Comparison of ENCODE assay signal across 8 cellular contexts in genomic region chr20:8019178-8019997, GRCh38. TPM values are rescaled to one million over a fixed set of nuclear protein-coding genes. Genes with fewer than 3 reads are reported as not detected.
DNase-seq lines count a peak whose midpoint lies in the region; ATAC-seq and TF ChIP-seq lines count a peak whose summit lies in the region.

A gene with protein sequence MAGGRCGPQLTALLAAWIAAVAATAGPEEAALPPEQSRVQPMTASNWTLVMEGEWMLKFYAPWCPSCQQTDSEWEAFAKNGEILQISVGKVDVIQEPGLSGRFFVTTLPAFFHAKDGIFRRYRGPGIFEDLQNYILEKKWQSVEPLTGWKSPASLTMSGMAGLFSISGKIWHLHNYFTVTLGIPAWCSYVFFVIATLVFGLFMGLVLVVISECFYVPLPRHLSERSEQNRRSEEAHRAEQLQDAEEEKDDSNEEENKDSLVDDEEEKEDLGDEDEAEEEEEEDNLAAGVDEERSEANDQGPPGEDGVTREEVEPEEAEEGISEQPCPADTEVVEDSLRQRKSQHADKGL (minus strand): TSS chr20:8019761. CDS start chr20:8019613, 148 bp downstream.

- peak within 1 kb of the TSS; percentile 86 to 97 for H3K4me3 Mint-ChIP-seq in CD14-positive monocyte

- H3K36me3 ChIP-seq in right lobe of liver, result no peaks in the 10 kb centered on the region

- ATAC-seq in GM19351 (IDR thresholded peaks at IDR 0.05; ENCODE audit: unreplicated experiment) (peak; percentile 85), HG03521 (IDR thresholded peaks at IDR 0.05; ENCODE audit: unreplicated experiment) (peak; percentile 86), right lobe of liver (peak; percentile 97 to 98 (median 97))

- H3K27me3 ChIP-seq in right lobe of liver, result no peaks in the 10 kb centered on the region

- H3K4me1 Mint-ChIP-seq in CD14-positive monocyte, result peaks cover 22% of the 10 kb centered on the region

- peak; percentile 98 for DNase-seq in CD14-positive monocyte (ENCODE audit: low spot score)
- peak; percentile 99 for DNase-seq in NCI-H69 (lab: John Stamatoyannopoulos, UW)
- peak; percentile 95 to 96 for DNase-seq in activated CD4-positive, alpha-beta T cell treated with anti-CD3 and anti-CD28 coated beads, Interleukin-2, amount 50 U/mL, for 48 hours
- DNase-seq in dermis microvascular lymphatic vessel endothelial cell (ENCODE audit: low read depth in 2 of 2), result peak; percentile 90 to 97
- DNase-seq in right lobe of liver, result peak; percentile 99 to 100 (median 99)
- peak; percentile 85 to 88 for DNase-seq in stimulated activated CD4-positive, alpha-beta T cell treated with anti-CD3 and anti-CD28 coated beads, Interleukin-4, amount 100 ng/mL, for 4 hours

- H3K9me3 ChIP-seq in right lobe of liver, result no peaks in the 10 kb centered on the region

- peak within 1 kb of the TSS; percentile 94 to 99 (median 97) for H3K27ac ChIP-seq in right lobe of liver

- H3K36me3 Mint-ChIP-seq in CD14-positive monocyte, result peaks cover 0 to 3% of the 10 kb centered on the region in 2 donors

- 0% methylated on average over 23 of the region's 96 CpGs for WGBS in right lobe of liver (ENCODE audit: insufficient coverage, low coverage, low lambda C conversion rate, missing lambda C conversion rate)

- intact Hi-C loops in CD14-positive monocyte (cut with micrococcal nuclease), result no loop called here
- intact Hi-C loops in right lobe of liver (cut with DNase I), result no loop called here

- H3K27ac Mint-ChIP-seq in CD14-positive monocyte, result peak within 1 kb of the TSS in 6 of 7 donors; percentile 86 to 94 (median 91)

- H3K4me1 ChIP-seq in right lobe of liver, result peaks cover 0 to 6% (median 3%) of the 10 kb centered on the region in 4 donors

- TF ChIP-seq CTCF in CD14-positive monocyte (IDR thresholded peaks at IDR 0.05) (peak; percentile 71), right lobe of liver (IDR thresholded peaks at IDR 0.05) (peak; percentile 19 to 60 (median 34))

- H3K27me3 Mint-ChIP-seq in CD14-positive monocyte (ENCODE audit: low read depth in 3 of 3), result peaks cover 0 to 2% (median 0%) of the 10 kb centered on the region in 3 donors

- peak within 1 kb of the TSS; percentile 90 to 97 (median 92) for H3K4me3 ChIP-seq in right lobe of liver

- H3K9me3 Mint-ChIP-seq in CD14-positive monocyte, result peaks cover 0 to 2% (median 0%) of the 10 kb centered on the region in 7 donors

- TF ChIP-seq POLR2A in right lobe of liver (IDR thresholded peaks at IDR 0.05), result peak; percentile 99

RNA-seq across cellular contexts. Expression of the gene that starts here (rescaled TPM):
- polyA plus RNA-seq in CD14-positive monocyte, result 10 to 100 TPM; 55.2 to 67.9 TPM
- total RNA-seq in dermis microvascular lymphatic vessel endothelial cell (16.8 and 18.3 TPM in 2 replicates), right lobe of liver (10 to 100 TPM; 24.6 to 27.7 (median 25.7) TPM)

Comparison
In these comparisons a context has a peak if more than half of its experiments do, and no peak if none do; other contexts are left out.
1. Peak in every context shown above with its lines: DNase-seq, ATAC-seq, H3K4me3 ChIP-seq and H3K27ac ChIP-seq.